Comparison of ENCODE assay signal across 8 cellular contexts in the genomic region with DNA sequence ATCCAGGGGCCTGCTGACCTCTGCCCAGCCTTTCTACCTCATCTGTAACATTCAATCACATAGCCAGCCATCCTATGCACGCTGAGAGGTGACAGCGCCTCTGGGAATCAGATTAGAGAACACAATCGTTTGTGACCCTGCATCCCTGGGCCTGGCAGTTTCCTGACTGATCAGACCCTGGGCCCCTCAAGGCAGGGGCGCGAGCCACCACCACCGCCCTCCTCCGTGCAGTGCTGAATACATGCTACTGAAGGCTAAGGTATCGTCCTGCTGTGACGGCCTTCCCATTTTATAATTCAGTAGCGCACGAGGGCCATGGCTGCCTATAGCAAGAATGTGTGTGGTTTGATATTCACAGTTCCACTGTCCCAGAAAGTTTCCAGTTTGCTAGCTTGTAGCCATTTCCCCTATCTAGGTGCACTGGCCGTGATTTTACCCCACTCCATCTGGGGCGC. TPM values are rescaled to one million over a fixed set of nuclear protein-coding genes. Genes with fewer than 3 reads are reported as not detected.
DNase-seq lines count a peak whose midpoint lies in the region; ATAC-seq and TF ChIP-seq lines count a peak whose summit lies in the region.

No MANE protein-coding gene starts in this region.

- no peak for TF ChIP-seq POLR2A in breast epithelium (IDR thresholded peaks at IDR 0.05)

- H3K27me3 ChIP-seq in HUES6 (ENCODE audit: control insufficient read depth, insufficient read depth, low read length): peaks cover 14% of the 10 kb centered on the region
- H3K27me3 ChIP-seq in breast epithelium: no peaks in the 10 kb centered on the region

- TF ChIP-seq CTCF in CD14-positive monocyte (IDR thresholded peaks at IDR 0.05) (no peak), breast epithelium (IDR thresholded peaks at IDR 0.05) (no peak)

- H3K27ac ChIP-seq in HUES6 (ENCODE audit: low read depth, low read length) (no peak overlapping the region), breast epithelium (peak overlapping the region in 1 of 2 donors; percentile 84), urinary bladder (ENCODE audit: low read depth) (no peak overlapping the region)

- peaks cover 0 to 4% (median 0%) of the 10 kb centered on the region in 7 donors for H3K9me3 Mint-ChIP-seq in CD14-positive monocyte

- peaks cover 20 to 24% of the 10 kb centered on the region in 2 donors for H3K36me3 Mint-ChIP-seq in CD14-positive monocyte

- H3K4me3 Mint-ChIP-seq in CD14-positive monocyte: peak overlapping the region; percentile 92 to 95

- H3K4me3 ChIP-seq in HUES6 (ENCODE audit: low read depth, low read length) (peak overlapping the region; percentile 90), breast epithelium (peak overlapping the region; percentile 52 to 92 (median 80)), urinary bladder (ENCODE audit: low read depth, low read length) (peak overlapping the region; percentile 95)

- ATAC-seq in HG03565 (IDR thresholded peaks at IDR 0.05; ENCODE audit: unreplicated experiment): no peak

- DNase-seq in CD14-positive monocyte (ENCODE audit: low spot score) (no peak), breast epithelium (ENCODE audit: low spot score in 2 of 2) (no peak), medulla oblongata (ENCODE audit: extremely low spot score) (peak; percentile 61), DMS79 (lab: John Stamatoyannopoulos, UW) (no peak), NCI-H1694 treated with DMSO at 0.1 percent for 48 hours (lab: John Stamatoyannopoulos, UW) (no peak)

- intact Hi-C loops in CD14-positive monocyte (cut with micrococcal nuclease) (loop anchor here in 1 of 2 donors (10.0 kb wide), 2 partner anchors 1059 to 1911 kb away; no protein-coding TSS in a partner anchor), breast epithelium (cut with DNase I; ENCODE audit: low total_unique reads) (no loop called here)

- 28% methylated on average over 13 of the region's 13 CpGs for WGBS in urinary bladder

- H3K27me3 Mint-ChIP-seq in CD14-positive monocyte (ENCODE audit: low read depth in 3 of 3): peaks cover 6 to 14% (median 14%) of the 10 kb centered on the region in 3 donors

- peaks cover 29% of the 10 kb centered on the region for H3K4me1 Mint-ChIP-seq in CD14-positive monocyte

- H3K36me3 ChIP-seq in HUES6 (ENCODE audit: control insufficient read depth, insufficient read depth, low read length): peaks cover 19% of the 10 kb centered on the region
- no peaks in the 10 kb centered on the region for H3K36me3 ChIP-seq in breast epithelium
- no peaks in the 10 kb centered on the region for H3K36me3 ChIP-seq in urinary bladder (ENCODE audit: insufficient read depth)

- H3K27ac Mint-ChIP-seq in CD14-positive monocyte: peak overlapping the region; percentile 73 to 95 (median 85)

- H3K9ac ChIP-seq in HUES6 (ENCODE audit: low read length): peak overlapping the region; percentile 61

- H3K9me3 ChIP-seq in HUES6 (ENCODE audit: control insufficient read depth, insufficient read depth, low read depth, low read length) (no peaks in the 10 kb centered on the region), breast epithelium (no peaks in the 10 kb centered on the region)

- H3K4me1 ChIP-seq in HUES6 (ENCODE audit: control insufficient read depth, insufficient read depth, low read length) (peaks cover 8% of the 10 kb centered on the region; the same call in 1 of the 2 replicates), breast epithelium (peaks cover 5 to 6% of the 10 kb centered on the region in 2 donors), urinary bladder (ENCODE audit: insufficient read depth) (no peaks in the 10 kb centered on the region)

RNA-seq across cellular contexts. Expression of a gene that starts 1.2 kb away (rescaled TPM):
- polyA plus RNA-seq in CD14-positive monocyte (1 to 10 TPM; 2.1 to 3.9 TPM), urinary bladder (14.0 TPM)
- total RNA-seq in breast epithelium (10 to 100 TPM; 16.6 to 28.2 (median 16.8) TPM), urinary bladder (29.7 TPM)
